8 cellular contexts compared by ENCODE assay signal in genomic region chr1:108646661-108647269, GRCh38. TPM values are rescaled to one million over a fixed set of nuclear protein-coding genes. Genes with fewer than 3 reads are reported as not detected.
A peak's percentile ranks its signal among the peaks of the same experiment; 100 is the strongest.
DNase-seq lines count a peak whose midpoint lies in the region; ATAC-seq and TF ChIP-seq lines count a peak whose summit lies in the region.
"Had no signal": no experiment of that assay in that cellular context is flagged by ENCODE, and none has a peak within 500 bp of the region (broad histone marks: within the 10 kb centered on the region; RNA-seq: fewer than 3 reads in every experiment).

No MANE protein-coding gene starts in this region.

- no peak for TF ChIP-seq CTCF in OCI-LY7 (conservative IDR thresholded peaks at IDR 0.05; ENCODE audit: low read length)

- DNase-seq in HCEC 1CT = peak; percentile 82
- DNase-seq in OCI-LY7 (ENCODE audit: low spot score) = peak; percentile 17
- DNase-seq in activated gamma-delta T cell treated with Interleukin-2 at 50 U/mL for 16 hours = peak; percentile 73
- peak; percentile 94 for DNase-seq in Right ventricle myocardium inferior (ENCODE audit: missing footprints)
- peak; percentile 92 for DNase-seq in renal cortical epithelial cell (ENCODE audit: low read depth)
- no peak for DNase-seq in NCI-H1092 treated with DMSO at 0.1 percent for 48 hours (lab: John Stamatoyannopoulos, UW)

- no peak overlapping the region for H3K27ac ChIP-seq in OCI-LY7 (ENCODE audit: low read depth, low read length, poor library complexity, severe bottlenecking)
- H3K27ac ChIP-seq: epithelial cell of prostate had no signal

- H3K79me2 ChIP-seq in OCI-LY7 (ENCODE audit: insufficient read depth, low read depth, low read length) = no peaks in the 10 kb centered on the region

- H4K20me1 ChIP-seq in OCI-LY7 (ENCODE audit: insufficient read depth, low read length) = no peaks in the 10 kb centered on the region

- H2AFZ ChIP-seq in OCI-LY7 (ENCODE audit: low read length) = no peak overlapping the region

- no peaks in the 10 kb centered on the region for H3K36me3 ChIP-seq in OCI-LY7 (ENCODE audit: insufficient read depth, low read length)

- no TSS peak for BruUV-seq in OCI-LY7 (replicated peaks; lab: Mats Ljungman, UMichigan)

- CTCF ChIA-PET in OCI-LY7 (lab: Charles Lee; ENCODE audit: unreplicated experiment) = no interaction called here

- H3K4me1 ChIP-seq in OCI-LY7 (ENCODE audit: insufficient read depth, low read length, poor library complexity, severe bottlenecking) = no peaks in the 10 kb centered on the region

- ATAC-seq in Right ventricle myocardium inferior (peak; percentile 79), HG02623 (IDR thresholded peaks at IDR 0.05; ENCODE audit: unreplicated experiment) (no peak)

- intact Hi-C loops in OCI-LY7 (cut with micrococcal nuclease; ENCODE audit: unreplicated experiment) = loop anchor here (10.0 kb wide), 1 partner anchor 442 kb away; the partner anchor contains the start of gene SLC25A24
- intact Hi-C loops in Right ventricle myocardium inferior (cut with DNase I) = no loop called here

- POLR2A ChIA-PET in OCI-LY7 (lab: Charles Lee) = interaction anchor here (0.6 to 1.2 kb wide), 4 partner anchors 9 to 284 kb away, joined by 3 to 4 read pairs (median 4); partner anchors contain the start of gene EEIG2

- no peaks in the 10 kb centered on the region for H3K9me3 ChIP-seq in OCI-LY7 (ENCODE audit: low read length)

- no peaks in the 10 kb centered on the region for H3K9me2 ChIP-seq in OCI-LY7 (ENCODE audit: insufficient read depth, low read length)

- no peak overlapping the region for H3K4me3 ChIP-seq in OCI-LY7 (ENCODE audit: low read depth, low read length, poor library complexity, severe bottlenecking)

- no peak overlapping the region for H3K4me2 ChIP-seq in OCI-LY7 (ENCODE audit: low read length)

RNA-seq across cellular contexts. Expression of gene HENMT1, which starts 14.1 kb away (rescaled TPM):
- total RNA-seq in OCI-LY7 (2014; rRNA removed; shearing (Covaris generic)) = not detected in 2 replicates
- total RNA-seq in OCI-LY7 (2022) (0.35 and 0.84 TPM in 2 replicates), Right ventricle myocardium inferior (1.1 TPM), renal cortical epithelial cell (2.3 and 2.9 TPM in 2 replicates)

RNA-seq across cellular contexts. Expression of gene PRPF38B, which starts 45.3 kb away (rescaled TPM):
- 37.7 and 47.4 TPM in 2 replicates for total RNA-seq in OCI-LY7 (2014; rRNA removed; shearing (Covaris generic))
- 72.0 and 73.8 TPM in 2 replicates for total RNA-seq in OCI-LY7 (2022)
- total RNA-seq in Right ventricle myocardium inferior = 16.9 TPM
- total RNA-seq in renal cortical epithelial cell = 7.8 and 17.5 TPM in 2 replicates
